ENCODE assay signal across 9 cellular contexts in the genomic region with DNA sequence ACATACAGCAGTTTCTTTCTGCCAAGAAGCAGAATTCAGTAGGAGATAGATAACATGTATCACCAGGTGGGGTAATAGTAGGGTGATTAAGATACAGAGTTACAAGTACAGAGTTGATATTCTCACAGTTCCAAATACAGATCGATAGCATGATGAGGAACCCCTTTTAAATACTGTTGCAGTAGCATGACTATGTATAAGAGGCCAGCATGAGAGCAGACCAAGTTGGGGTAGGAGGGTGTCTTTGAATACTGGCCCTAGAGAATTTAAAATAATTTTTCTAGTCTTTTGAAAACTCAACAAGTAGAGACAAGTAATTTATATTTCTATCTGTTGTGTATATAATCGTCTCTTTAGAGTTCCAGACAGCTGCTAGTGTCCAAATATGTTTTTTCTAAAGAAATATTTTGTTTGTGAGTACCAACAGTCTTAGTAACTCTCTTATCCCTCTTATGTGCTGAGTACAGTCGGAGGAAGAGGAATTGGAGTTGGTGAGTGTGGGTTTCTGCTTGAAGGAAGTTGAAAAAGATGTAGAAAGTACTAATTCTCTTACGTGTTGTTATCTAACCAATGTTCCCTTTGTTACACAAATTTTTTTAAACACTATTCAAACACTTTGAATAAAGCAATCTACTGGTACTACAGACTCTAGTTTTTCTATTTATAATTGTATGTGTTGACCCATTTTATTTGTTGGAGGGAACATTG. TPM values are rescaled to one million over a fixed set of nuclear protein-coding genes. Genes with fewer than 3 reads are reported as not detected.
DNase-seq lines count a peak whose midpoint lies in the region; ATAC-seq lines count a peak whose summit lies in the region.
"Had no signal": no experiment of that assay in that cellular context is flagged by ENCODE, and none has a peak within 500 bp of the region (broad histone marks: within the 10 kb centered on the region; RNA-seq: fewer than 3 reads in every experiment).

No MANE protein-coding gene starts in this region.

- H3K27me3 ChIP-seq in HUES64 (ENCODE audit: insufficient read depth, low read length): no peaks in the 10 kb centered on the region

- 83% methylated on average over 2 of the region's 4 CpGs for WGBS in HUES64

- peaks cover 12 to 27% (median 23%) of the 10 kb centered on the region in 3 donors for H3K4me1 Mint-ChIP-seq in naive B cell

- DNase-seq in CD1c-positive myeloid dendritic cell (ENCODE audit: extremely low spot score) (peak; percentile 68), naive B cell (no peak), NCI-H446 (lab: John Stamatoyannopoulos, UW) (no peak), posterior vena cava (ENCODE audit: low spot score) (no peak), NCI-H1105 treated with DMSO at 0.1 percent for 48 hours (lab: John Stamatoyannopoulos, UW) (no peak)
- DNase-seq: NCI-H510A had no signal

- no peak overlapping the region for H3K4me3 ChIP-seq in HUES64 (ENCODE audit: low read length)

- H3K9me3 Mint-ChIP-seq in naive B cell: no peaks in the 10 kb centered on the region

- ATAC-seq in naive B cell (ENCODE audit: low read depth in 2 of 2): peak; percentile 23 to 33
- ATAC-seq in HG03045 (IDR thresholded peaks at IDR 0.05; ENCODE audit: unreplicated experiment): no peak

- intact Hi-C loops in posterior vena cava (cut with DNase I): no loop called here

- H3K4me3 Mint-ChIP-seq in naive B cell: peak overlapping the region in 1 of 8 donors; percentile 59

- H3K27me3 Mint-ChIP-seq in naive B cell: no peaks in the 10 kb centered on the region

- no peaks in the 10 kb centered on the region for H3K9me3 ChIP-seq in HUES64 (ENCODE audit: insufficient read depth, low read depth, low read length)

- H3K27ac ChIP-seq in HUES64 (ENCODE audit: low read depth, low read length): peak overlapping the region; percentile 66
- peak overlapping the region; percentile 6 for H3K27ac ChIP-seq in cingulate gyrus (ENCODE audit: low read depth, low read length)

- peaks cover 0 to 4% of the 10 kb centered on the region in 2 donors for H3K36me3 Mint-ChIP-seq in naive B cell

- H3K9ac ChIP-seq in HUES64 (ENCODE audit: low read depth, low read length): no peak overlapping the region

- peak overlapping the region; percentile 21 to 96 (median 90) for H3K27ac Mint-ChIP-seq in naive B cell

- peaks cover 17% of the 10 kb centered on the region for H3K4me1 ChIP-seq in HUES64 (ENCODE audit: insufficient read depth, low read length)

- no peaks in the 10 kb centered on the region for H3K36me3 ChIP-seq in HUES64 (ENCODE audit: insufficient read depth, low read length)

RNA-seq across cellular contexts. Expression of gene LYSMD4, which starts 30.2 kb away (rescaled TPM):
- polyA plus RNA-seq in HUES64 (2013, experiment 1 of 2): 8.6 TPM
- polyA plus RNA-seq in HUES64 (2013, experiment 2 of 2): 8.6 TPM
- polyA plus RNA-seq in naive B cell (ENCODE audit: low read depth in 6 of 6): 1 to 10 TPM; 2.0 to 3.9 (median 2.9) TPM
- 1 to 10 TPM; 6.8 to 7.5 TPM for total RNA-seq in posterior vena cava
